Comparison of ENCODE assay signal across 36 cellular contexts in the genomic region with DNA sequence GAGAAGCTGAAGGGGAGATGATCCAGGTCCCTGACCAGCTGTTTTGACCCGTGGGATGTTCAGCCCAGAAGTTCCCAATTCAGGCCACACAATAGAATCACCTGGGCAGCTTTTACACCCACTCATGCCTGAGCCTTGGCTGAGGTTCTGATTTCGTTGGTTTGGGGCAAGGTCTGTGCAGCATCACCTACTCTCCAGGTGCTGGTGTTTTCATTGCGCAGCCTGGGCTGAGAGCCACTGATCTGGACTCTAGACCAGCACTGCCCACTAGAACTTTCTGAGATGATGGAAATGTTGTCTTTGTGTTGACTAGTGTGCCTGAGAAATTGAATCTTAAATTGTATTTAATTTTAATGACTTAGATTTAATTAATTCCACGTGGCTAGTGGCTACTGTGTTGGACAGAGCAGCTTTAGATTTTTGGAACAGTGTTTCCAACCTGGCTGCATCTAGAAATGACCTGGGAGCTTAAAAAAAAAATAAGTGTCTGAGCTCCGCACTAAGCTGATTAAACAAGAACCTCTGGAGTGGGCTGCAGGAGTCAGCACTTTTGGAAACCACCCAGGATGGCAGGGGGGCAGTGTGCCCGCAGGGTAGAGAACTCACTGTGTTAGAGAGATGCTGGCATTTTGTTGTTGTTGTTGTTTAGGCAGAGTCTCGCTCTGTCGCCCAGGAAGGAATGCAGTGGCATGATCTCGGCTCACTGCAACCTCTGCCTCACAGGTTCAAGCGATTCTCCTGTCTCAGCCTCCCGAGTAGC. TPM values are rescaled to one million over a fixed set of nuclear protein-coding genes. Genes with fewer than 3 reads are reported as not detected.
"Had no signal": no experiment of that assay in that cellular context is flagged by ENCODE, and none has a peak within 500 bp of the region (broad histone marks: within the 10 kb centered on the region; RNA-seq: fewer than 3 reads in every experiment).

No MANE protein-coding gene starts in this region.

- DNase-seq: activated CD4-positive, alpha-beta memory T cell treated with anti-CD3 and anti-CD28 coated beads for 36 hours; activated CD4-positive, alpha-beta T cell treated with anti-CD3 and anti-CD28 coated beads for 4 hours; activated CD4-positive, alpha-beta T cell treated with anti-CD3 and anti-CD28 coated beads, Interleukin-2, amount 50 U/mL, for 1 hour; activated CD8-positive, alpha-beta memory T cell treated with anti-CD3 and anti-CD28 coated beads for 24 hours; activated CD8-positive, alpha-beta memory T cell treated with anti-CD3 and anti-CD28 coated beads, Interleukin-2, amount 10 ng/mL, durations not matched to agents 7 days and 5 days; activated CD8-positive, alpha-beta memory T cell treated with anti-CD3 and anti-CD28 coated beads, Interleukin-2, amount 50 U/mL, for 48 hours; activated effector memory CD4-positive, alpha-beta T cell treated with anti-CD3 and anti-CD28 coated beads, Interleukin-2, amount 50 U/mL, for 16 hours; activated naive CD4-positive, alpha-beta T cell; activated naive CD8-positive, alpha-beta T cell treated with anti-CD3 and anti-CD28 coated beads, Interleukin-2, amount 10 ng/mL, durations not matched to agents 7 days and 5 days; activated T-cell treated with anti-CD3 and anti-CD28 coated beads, Interleukin-2, amount 50 U/mL, for 72 hours; amygdala; Karpas-422; KBM-7; NCI-H1105 treated with DMSO at 0.1 percent for 48 hours; NCI-H1436; NCI-H1694; NCI-H1930; NCI-H2081 treated with DMSO at 0.1 percent for 48 hours; NCI-H226; NCI-H446 treated with DMSO at 0.1 percent for 48 hours; NCI-H82; NK-92 treated with Interleukin-12 subunit alpha and Interleukin-12 subunit beta, amount 100 ng/mL, for 24 hours; PC-3; RPMI8226; SHP77 treated with DMSO at 0.1 percent for 48 hours; SK-N-SH had no signal

- H3K9me3 ChIP-seq: ascending aorta, Peyer's patch, SJSA1, SK-N-SH had no signal

- H3K36me3 ChIP-seq: ascending aorta, cardiac muscle cell, Peyer's patch had no signal

- H3K27me3 Mint-ChIP-seq: activated CD8-positive, alpha-beta memory T cell treated with anti-CD3 and anti-CD28 coated beads, Interleukin-2, amount 10 ng/mL, durations not matched to agents 7 days and 5 days had no signal

- H3K4me2 ChIP-seq: SK-N-SH had no signal

- H3K27me3 ChIP-seq: ascending aorta, cardiac muscle cell, Peyer's patch, SJSA1 had no signal

- H3K4me1 Mint-ChIP-seq: activated CD8-positive, alpha-beta memory T cell treated with anti-CD3 and anti-CD28 coated beads, Interleukin-2, amount 10 ng/mL, durations not matched to agents 7 days and 5 days; activated naive CD4-positive, alpha-beta T cell treated with anti-CD3 and anti-CD28 coated beads, Interleukin-2, amount 50 U/mL, for 24 hours; activated naive CD8-positive, alpha-beta T cell treated with anti-CD3 and anti-CD28 coated beads, Interleukin-2, amount 10 ng/mL, durations not matched to agents 7 days and 5 days; activated T-helper 17 cell treated with anti-CD3 and anti-CD28 coated beads, Interleukin-2, amount 50 U/mL, for 72 hours; IgD-negative memory B cell had no signal

- H3K9me3 Mint-ChIP-seq: activated CD4-positive, alpha-beta memory T cell treated with anti-CD3 and anti-CD28 coated beads for 36 hours; activated naive CD4-positive, alpha-beta T cell treated with anti-CD3 and anti-CD28 coated beads, Interleukin-2, amount 50 U/mL, for 24 hours; activated T-cell treated with anti-CD3 and anti-CD28 coated beads, Interleukin-2, amount 50 U/mL, for 72 hours; activated T-helper 17 cell treated with anti-CD3 and anti-CD28 coated beads, Interleukin-2, amount 50 U/mL, for 72 hours; T-helper 1 cell treated with Interleukin-12 subunit alpha and Interleukin-12 subunit beta and Interleukin-4 antibody, amounts not matched to agents 30 μg/mL and 1 μg/mL, for 36 hours; T-helper 2 cell treated with Interferon-gamma antibody and Interleukin-4, amounts not matched to agents 5 μg/mL and 100 μg/mL, for 36 hours had no signal

- H3K9ac ChIP-seq: SK-N-SH had no signal

- FAIRE-seq: TTC549 had no signal

- H3K4me1 ChIP-seq: ascending aorta, Peyer's patch had no signal

- H3K4me3 Mint-ChIP-seq: activated CD4-positive, alpha-beta memory T cell treated with anti-CD3 and anti-CD28 coated beads for 36 hours; activated CD8-positive, alpha-beta memory T cell treated with anti-CD3 and anti-CD28 coated beads, Interleukin-2, amount 10 ng/mL, durations not matched to agents 7 days and 5 days; activated naive CD4-positive, alpha-beta T cell treated with anti-CD3 and anti-CD28 coated beads, Interleukin-2, amount 50 U/mL, for 24 hours; activated naive CD8-positive, alpha-beta T cell treated with anti-CD3 and anti-CD28 coated beads, Interleukin-2, amount 10 ng/mL, durations not matched to agents 7 days and 5 days; activated T-cell treated with anti-CD3 and anti-CD28 coated beads, Interleukin-2, amount 50 U/mL, for 72 hours; activated T-helper 17 cell treated with anti-CD3 and anti-CD28 coated beads, Interleukin-2, amount 50 U/mL, for 72 hours; IgD-negative memory B cell; T-helper 1 cell treated with Interleukin-12 subunit alpha and Interleukin-12 subunit beta and Interleukin-4 antibody, amounts not matched to agents 30 μg/mL and 1 μg/mL, for 36 hours; T-helper 2 cell treated with Interferon-gamma antibody and Interleukin-4, amounts not matched to agents 5 μg/mL and 100 μg/mL, for 36 hours had no signal

- H3K4me3 ChIP-seq: ascending aorta, cardiac muscle cell, Peyer's patch, SJSA1 had no signal

- H3K27ac Mint-ChIP-seq: activated CD4-positive, alpha-beta memory T cell treated with anti-CD3 and anti-CD28 coated beads for 36 hours; activated CD8-positive, alpha-beta memory T cell treated with anti-CD3 and anti-CD28 coated beads, Interleukin-2, amount 10 ng/mL, durations not matched to agents 7 days and 5 days; activated naive CD4-positive, alpha-beta T cell treated with anti-CD3 and anti-CD28 coated beads, Interleukin-2, amount 50 U/mL, for 24 hours; activated naive CD8-positive, alpha-beta T cell treated with anti-CD3 and anti-CD28 coated beads, Interleukin-2, amount 10 ng/mL, durations not matched to agents 7 days and 5 days; activated T-cell treated with anti-CD3 and anti-CD28 coated beads, Interleukin-2, amount 50 U/mL, for 72 hours; activated T-helper 17 cell treated with anti-CD3 and anti-CD28 coated beads, Interleukin-2, amount 50 U/mL, for 72 hours; IgD-negative memory B cell; T-helper 1 cell treated with Interleukin-12 subunit alpha and Interleukin-12 subunit beta and Interleukin-4 antibody, amounts not matched to agents 30 μg/mL and 1 μg/mL, for 36 hours; T-helper 2 cell treated with Interferon-gamma antibody and Interleukin-4, amounts not matched to agents 5 μg/mL and 100 μg/mL, for 36 hours had no signal

- H3K27ac ChIP-seq: ascending aorta, cardiac muscle cell, Peyer's patch had no signal

- H3K36me3 Mint-ChIP-seq: activated CD4-positive, alpha-beta memory T cell treated with anti-CD3 and anti-CD28 coated beads for 36 hours; activated CD8-positive, alpha-beta memory T cell treated with anti-CD3 and anti-CD28 coated beads, Interleukin-2, amount 10 ng/mL, durations not matched to agents 7 days and 5 days; activated naive CD4-positive, alpha-beta T cell treated with anti-CD3 and anti-CD28 coated beads, Interleukin-2, amount 50 U/mL, for 24 hours; activated naive CD8-positive, alpha-beta T cell treated with anti-CD3 and anti-CD28 coated beads, Interleukin-2, amount 10 ng/mL, durations not matched to agents 7 days and 5 days; IgD-negative memory B cell had no signal

RNA-seq across cellular contexts. Expression of a gene that starts 33.7 kb away (rescaled TPM):
- total RNA-seq: activated CD4-positive, alpha-beta memory T cell treated with anti-CD3 and anti-CD28 coated beads for 36 hours had no signal
